Comparison of ENCODE assay signal across 15 cellular contexts in the genomic region with DNA sequence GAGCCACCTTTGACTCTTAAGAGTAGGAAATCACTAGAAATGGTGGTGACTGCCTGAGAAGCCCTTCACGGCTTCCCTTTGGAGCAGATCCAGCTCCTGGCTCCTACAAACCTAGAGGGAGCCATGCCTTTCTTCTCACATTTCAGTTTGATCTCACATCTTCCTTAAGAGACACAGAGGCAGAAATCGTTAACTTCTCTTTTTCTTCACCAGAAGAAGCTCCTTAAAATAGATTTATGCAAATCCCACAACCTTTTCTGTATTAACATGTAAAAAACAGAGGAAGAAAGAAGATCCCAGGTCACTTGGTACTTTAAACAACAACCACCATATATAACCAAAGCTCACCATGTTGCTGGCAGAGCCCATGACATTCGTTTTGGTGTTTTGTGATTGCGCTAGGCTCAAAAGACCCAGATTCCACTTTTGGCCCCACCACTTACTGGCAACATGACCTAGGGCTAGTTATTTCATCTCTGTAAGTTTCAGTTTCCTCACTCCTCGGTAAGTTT. TPM values are rescaled to one million over a fixed set of nuclear protein-coding genes. Genes with fewer than 3 reads are reported as not detected.
DNase-seq lines count a peak whose midpoint lies in the region; ATAC-seq, FAIRE-seq and TF ChIP-seq lines count a peak whose summit lies in the region.
"Had no signal": no experiment of that assay in that cellular context is flagged by ENCODE, and none has a peak within 500 bp of the region (broad histone marks: within the 10 kb centered on the region; RNA-seq: fewer than 3 reads in every experiment).

No MANE protein-coding gene starts in this region.

- H3K9me3 ChIP-seq in mucosa of descending colon (no peaks in the 10 kb centered on the region), BE2C (no peaks in the 10 kb centered on the region)
- H3K9me3 ChIP-seq: left ventricle myocardium inferior, thyroid gland had no signal

- TF ChIP-seq CTCF in mucosa of descending colon (IDR thresholded peaks at IDR 0.05): no peak
- no peak for TF ChIP-seq CTCF in BE2C (IDR thresholded peaks at IDR 0.05; ENCODE audit: low read depth, low read length)

- DNase-seq in GM18507 (ENCODE audit: extremely low spot score, insufficient read length, low read depth): no peak
- DNase-seq in mucosa of descending colon: no peak
- no peak for DNase-seq in occipital lobe (lab: John Stamatoyannopoulos, UW)
- DNase-seq in BE2C: no peak
- DNase-seq: activated CD8-positive, alpha-beta memory T cell treated with anti-CD3 and anti-CD28 coated beads, Interleukin-2, amount 10 ng/mL, durations not matched to agents 7 days and 5 days; activated naive CD8-positive, alpha-beta T cell treated with anti-CD3 and anti-CD28 coated beads for 36 hours; H9; left ventricle myocardium inferior; Right ventricle myocardium superior; thyroid gland had no signal

- no peak overlapping the region for H3K4me3 ChIP-seq in mucosa of descending colon
- no peak overlapping the region for H3K4me3 ChIP-seq in BE2C (ENCODE audit: low read depth, low read length)
- H3K4me3 ChIP-seq: left ventricle myocardium inferior, thyroid gland had no signal

- ATAC-seq in GM21390 (IDR thresholded peaks at IDR 0.05; ENCODE audit: unreplicated experiment): peak; percentile 29
- peak; percentile 33 for ATAC-seq in HG03565 (IDR thresholded peaks at IDR 0.05; ENCODE audit: unreplicated experiment)
- ATAC-seq in mucosa of descending colon: peak; percentile 28
- ATAC-seq in HG03139 (IDR thresholded peaks at IDR 0.05; ENCODE audit: unreplicated experiment): no peak
- ATAC-seq: activated CD8-positive, alpha-beta memory T cell treated with anti-CD3 and anti-CD28 coated beads, Interleukin-2, amount 10 ng/mL, durations not matched to agents 7 days and 5 days had no signal

- H3K4me1 ChIP-seq in mucosa of descending colon (ENCODE audit: low read depth) (no peaks in the 10 kb centered on the region), BE2C (no peaks in the 10 kb centered on the region; the same call in 1 of the 2 replicates)
- H3K4me1 ChIP-seq: left ventricle myocardium inferior, thyroid gland had no signal

- intact Hi-C loops in mucosa of descending colon (cut with DNase I, micrococcal nuclease): no loop called here

- FAIRE-seq in GM18507 (lab: Jason Lieb, UNC): peak; percentile 97

- no peaks in the 10 kb centered on the region for H3K36me3 ChIP-seq in mucosa of descending colon (ENCODE audit: low read depth)
- peaks cover 63% of the 10 kb centered on the region for H3K36me3 ChIP-seq in BE2C
- H3K36me3 ChIP-seq: left ventricle myocardium inferior, thyroid gland had no signal

- no peaks in the 10 kb centered on the region for H3K27me3 ChIP-seq in BE2C

RNA-seq across cellular contexts. Expression of gene PAX5, which starts 29.6 kb away (rescaled TPM):
- under 1 TPM in 2 of 3 donors, not detected in 1; 0.29 to 0.32 TPM for total RNA-seq in mucosa of descending colon
- total RNA-seq in occipital lobe: not detected
- 13.1 TPM for polyA plus RNA-seq in BE2C (2012; ENCODE audit: insufficient read depth, insufficient read length, low read depth)
- total RNA-seq: left ventricle myocardium inferior, NCI-H460, Right ventricle myocardium superior, skeletal muscle tissue had no signal
